24 cellular contexts compared by ENCODE assay signal in the genomic region with DNA sequence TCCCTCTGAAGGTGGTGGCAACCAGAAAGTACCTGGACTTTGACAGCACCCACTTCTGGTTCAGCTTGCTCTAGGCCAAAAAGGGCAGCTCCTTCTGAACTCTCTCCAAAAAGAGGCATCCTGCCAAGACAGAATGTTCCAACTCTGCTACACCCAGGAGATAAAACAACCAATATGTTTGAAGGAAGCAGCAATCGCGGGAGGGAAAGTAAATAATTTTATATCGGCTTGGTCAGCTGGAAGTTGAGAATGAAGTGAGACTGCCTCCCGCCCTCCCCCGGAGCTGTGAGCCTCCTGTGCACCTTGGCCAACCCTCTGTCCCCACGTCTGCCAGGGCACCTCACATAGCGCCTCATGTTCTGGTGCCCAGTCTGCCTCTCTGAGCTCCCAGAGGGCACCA.
A peak's percentile ranks its signal among the peaks of the same experiment; 100 is the strongest.
DNase-seq lines count a peak whose midpoint lies in the region; ATAC-seq and TF ChIP-seq lines count a peak whose summit lies in the region.
"Had no signal": no experiment of that assay in that cellular context is flagged by ENCODE, and none has a peak within 500 bp of the region (broad histone marks: within the 10 kb centered on the region; RNA-seq: fewer than 3 reads in every experiment).

No MANE protein-coding gene starts in this region.

- H3K4me1 ChIP-seq in breast epithelium, result peaks cover 0 to 13% of the 10 kb centered on the region in 2 donors
- peaks cover 12 to 23% of the 10 kb centered on the region in 2 donors for H3K4me1 ChIP-seq in mucosa of rectum (ENCODE audit: control insufficient read depth in 2 of 2, insufficient read depth in 2 of 2, low read length in 2 of 2)
- peaks cover 2 to 19% (median 12%) of the 10 kb centered on the region in 4 donors for H3K4me1 ChIP-seq in upper lobe of left lung
- H3K4me1 ChIP-seq: BLaER1 had no signal

- TF ChIP-seq POLR2A in breast epithelium (IDR thresholded peaks at IDR 0.05) (no peak), upper lobe of left lung (IDR thresholded peaks at IDR 0.05) (no peak)

- H3K4me3 ChIP-seq in breast epithelium, result no peak overlapping the region
- H3K4me3 ChIP-seq in mucosa of rectum (ENCODE audit: low read length in 2 of 2), result no peak overlapping the region
- no peak overlapping the region for H3K4me3 ChIP-seq in upper lobe of left lung
- H3K4me3 ChIP-seq: BLaER1, skin epidermis had no signal

- intact Hi-C loops in left ventricle myocardium superior (cut with micrococcal nuclease), result no loop called here
- intact Hi-C loops in Right ventricle myocardium inferior (cut with DNase I), result no loop called here
- intact Hi-C loops in breast epithelium (cut with DNase I; ENCODE audit: low total_unique reads), result no loop called here

- DNase-seq in left ventricle myocardium superior (no peak), Right ventricle myocardium inferior (ENCODE audit: missing footprints) (no peak), breast epithelium (ENCODE audit: low spot score in 2 of 2) (no peak), upper lobe of left lung (peak in 1 of 2 donors; percentile 50), GM13977 (ENCODE audit: low spot score) (no peak), NCI-H748 (lab: John Stamatoyannopoulos, UW; ENCODE audit: unreplicated experiment) (no peak)
- DNase-seq: ACHN; activated CD8-positive, alpha-beta T cell treated with anti-CD3 and anti-CD28 coated beads, Interleukin-2, amount 10 ng/mL, durations not matched to agents 7 days and 5 days; activated effector memory CD4-positive, alpha-beta T cell treated with Interleukin-2 at 50 U/mL for 16 hours; activated T-cell treated with anti-CD3 and anti-CD28 coated beads for 4 hours; foreskin melanocyte; NCI-H1105; NCI-H2081 treated with DMSO at 0.1 percent for 48 hours; NCI-H446; OCI-M1; SIG-M5; stimulated activated CD4-positive, alpha-beta T cell treated with anti-CD3 and anti-CD28 coated beads, Interleukin-1b, Interleukin-23, amount 100 ng/mL, for 48 hours; SW 1271 had no signal

- H3K27me3 ChIP-seq in breast epithelium (no peaks in the 10 kb centered on the region), mucosa of rectum (ENCODE audit: control insufficient read depth in 2 of 2, insufficient read depth in 2 of 2, low read length in 2 of 2) (no peaks in the 10 kb centered on the region), upper lobe of left lung (no peaks in the 10 kb centered on the region)
- H3K27me3 ChIP-seq: BLaER1 had no signal

- no peak for TF ChIP-seq EP300 in upper lobe of left lung (IDR thresholded peaks at IDR 0.05)

- TF ChIP-seq CTCF in breast epithelium (IDR thresholded peaks at IDR 0.05), result no peak
- no peak for TF ChIP-seq CTCF in upper lobe of left lung (IDR thresholded peaks at IDR 0.05)
- no peak for TF ChIP-seq CTCF in GM13977 (IDR thresholded peaks at IDR 0.05; ENCODE audit: extremely low read depth, insufficient read depth, missing control alignments)

- 35 to 43% methylated on average over 7 of the region's 7 CpGs for WGBS in upper lobe of left lung, 2 donors

- no peaks in the 10 kb centered on the region for H3K36me3 ChIP-seq in breast epithelium
- H3K36me3 ChIP-seq in mucosa of rectum (ENCODE audit: control insufficient read depth in 2 of 2, insufficient read depth in 2 of 2, low read length in 2 of 2), result no peaks in the 10 kb centered on the region
- H3K36me3 ChIP-seq in upper lobe of left lung, result no peaks in the 10 kb centered on the region
- H3K36me3 ChIP-seq: BLaER1 had no signal

- H3K27ac ChIP-seq in breast epithelium, result peak overlapping the region; percentile 59 to 72
- peak overlapping the region; percentile 77 to 83 for H3K27ac ChIP-seq in mucosa of rectum (ENCODE audit: low read depth in 2 of 2, low read length in 2 of 2)
- H3K27ac ChIP-seq in upper lobe of left lung, result peak overlapping the region; percentile 49 to 72 (median 64)
- H3K27ac ChIP-seq: BLaER1, epithelial cell of prostate had no signal

- H3K9me3 ChIP-seq in breast epithelium, result no peaks in the 10 kb centered on the region
- peaks cover 0 to 2% of the 10 kb centered on the region in 2 donors for H3K9me3 ChIP-seq in mucosa of rectum (ENCODE audit: control insufficient read depth in 2 of 2, low read length in 2 of 2)
- no peaks in the 10 kb centered on the region for H3K9me3 ChIP-seq in upper lobe of left lung
- H3K9me3 ChIP-seq: BLaER1 had no signal

- ATAC-seq in left ventricle myocardium superior (peak; percentile 43), Right ventricle myocardium inferior (no peak), upper lobe of left lung (ENCODE audit: low FRiP score in 2 of 2) (peak in 1 of 2 donors; percentile 19), GM18511 (IDR thresholded peaks at IDR 0.05; ENCODE audit: unreplicated experiment) (no peak)
- ATAC-seq: activated CD4-positive, CD25-positive, alpha-beta regulatory T cell treated with anti-CD3 and anti-CD28 coated beads, Interleukin-2, amount 50 U/mL, for 24 hours; activated CD8-positive, alpha-beta T cell treated with anti-CD3 and anti-CD28 coated beads, Interleukin-2, amount 10 ng/mL, durations not matched to agents 7 days and 5 days had no signal

- H3K9ac ChIP-seq in mucosa of rectum (ENCODE audit: low read depth in 1 of 2, low read length in 2 of 2), result no peak overlapping the region
- H3K9ac ChIP-seq: BLaER1 had no signal

- in situ Hi-C loops in GM13977 (cut with MboI; ENCODE audit: low pct_unique_long_range_greater_than_20kb, low sequenced_read_pairs, unreplicated experiment), result no loop called here
